In the genomic region with DNA sequence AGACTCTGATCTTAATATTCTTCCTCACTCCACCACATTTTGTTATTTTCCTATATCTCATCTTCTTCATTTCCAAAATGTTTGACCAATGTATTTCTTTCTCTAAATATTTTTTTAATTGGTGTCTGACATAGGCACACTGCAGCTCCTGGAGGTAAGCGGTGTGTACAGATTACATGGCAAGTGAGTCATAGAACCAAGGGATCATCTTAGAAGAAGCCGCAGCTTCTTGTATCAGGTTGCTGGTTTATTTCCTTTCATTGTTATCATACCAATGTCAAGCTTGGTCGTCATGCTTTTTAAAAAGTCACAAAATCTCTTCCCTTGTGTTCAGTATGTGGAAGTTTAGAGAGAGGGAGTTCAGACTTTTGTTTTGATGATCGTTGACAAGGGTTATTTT, we compare ENCODE assay signal across 21 cellular contexts.
"Had no signal": no experiment of that assay in that cellular context is flagged by ENCODE, and none has a peak within 500 bp of the region (broad histone marks: within the 10 kb centered on the region; RNA-seq: fewer than 3 reads in every experiment).

No MANE protein-coding gene starts in this region.

- H3K9me3 Mint-ChIP-seq: type B pancreatic cell had no signal

- H3K27me3 Mint-ChIP-seq: natural killer cell treated with Interleukin-12 subunit alpha and Interleukin-12 subunit beta and Interleukin-15 and Interleukin-18, amount 100 ng/mL, for 72 hours; progenitor cell of endocrine pancreas; type B pancreatic cell had no signal

- H3K36me3 Mint-ChIP-seq: activated naive CD4-positive, alpha-beta T cell treated with anti-CD3 and anti-CD28 coated beads, Interleukin-2, amount 50 U/mL, for 72 hours; natural killer cell treated with Interleukin-12 subunit alpha and Interleukin-12 subunit beta and Interleukin-15 and Interleukin-18, amount 100 ng/mL, for 72 hours; type B pancreatic cell had no signal

- H3K4me1 Mint-ChIP-seq: immature natural killer cell had no signal

- ATAC-seq: activated CD8-positive, alpha-beta T cell treated with anti-CD3 and anti-CD28 coated beads, Interleukin-2, amount 10 ng/mL, durations not matched to agents 7 days and 5 days; activated naive CD4-positive, alpha-beta T cell treated with anti-CD3 and anti-CD28 coated beads, Interleukin-2, amount 50 U/mL, for 72 hours; esophagus mucosa; left ventricle myocardium superior; natural killer cell treated with Interleukin-12 subunit alpha and Interleukin-12 subunit beta and Interleukin-15 and Interleukin-18, amount 100 ng/mL, for 72 hours had no signal

- H3K4me3 Mint-ChIP-seq: activated CD8-positive, alpha-beta T cell treated with anti-CD3 and anti-CD28 coated beads, Interleukin-2, amount 10 ng/mL, durations not matched to agents 7 days and 5 days; immature natural killer cell; natural killer cell treated with Interleukin-12 subunit alpha and Interleukin-12 subunit beta and Interleukin-15 and Interleukin-18, amount 100 ng/mL, for 72 hours; type B pancreatic cell had no signal

- H3K27ac Mint-ChIP-seq: activated CD8-positive, alpha-beta T cell treated with anti-CD3 and anti-CD28 coated beads, Interleukin-2, amount 10 ng/mL, durations not matched to agents 7 days and 5 days; activated naive CD4-positive, alpha-beta T cell treated with anti-CD3 and anti-CD28 coated beads, Interleukin-2, amount 50 U/mL, for 72 hours; immature natural killer cell; natural killer cell treated with Interleukin-12 subunit alpha and Interleukin-12 subunit beta and Interleukin-15 and Interleukin-18, amount 100 ng/mL, for 72 hours; progenitor cell of endocrine pancreas; type B pancreatic cell had no signal

- DNase-seq: activated CD4-positive, alpha-beta T cell treated with anti-CD3 and anti-CD28 coated beads for 1 hour; activated CD4-positive, alpha-beta T cell treated with anti-CD3 and anti-CD28 coated beads, Interleukin-2, amount 50 U/mL, for 1 hour; activated CD8-positive, alpha-beta T cell treated with anti-CD3 and anti-CD28 coated beads, Interleukin-2, amount 10 ng/mL, durations not matched to agents 7 days and 5 days; activated gamma-delta T cell treated with Interleukin-2 at 50 U/mL for 16 hours; central memory CD4-positive, alpha-beta T cell; effector memory CD4-positive, alpha-beta T cell; foreskin melanocyte; glutamatergic neuron; immature natural killer cell; left ventricle myocardium superior; retina; sigmoid colon; stimulated activated CD4-positive, alpha-beta T cell treated with anti-CD3 and anti-CD28 coated beads, Interleukin-4, amount 100 ng/mL, for 24 hours; stimulated activated naive CD4-positive, alpha-beta T cell treated with Interleukin-2 at 50 U/mL for 16 hours; T1000; WERI-Rb-1 had no signal
